17 cellular contexts compared by ENCODE assay signal in the genomic region with DNA sequence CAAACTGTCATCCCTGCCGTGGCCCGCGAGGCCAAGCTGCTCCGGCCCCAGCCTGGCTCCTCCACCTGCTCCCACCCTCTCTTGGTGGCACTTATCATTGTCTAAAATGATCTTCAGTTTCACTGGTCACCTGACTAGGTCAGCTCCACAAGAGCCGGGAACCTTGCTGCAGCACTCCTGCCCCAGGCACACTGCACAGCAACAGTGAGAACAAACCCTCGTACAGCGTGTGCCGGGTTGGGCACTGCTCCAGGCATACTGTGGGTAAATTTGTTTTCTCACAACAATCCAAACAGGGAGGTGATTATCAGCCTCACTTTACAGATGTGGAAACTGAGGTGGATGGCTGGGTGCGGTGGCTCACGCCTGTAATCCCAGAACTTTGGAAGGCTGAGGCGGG. TPM values are rescaled to one million over a fixed set of nuclear protein-coding genes. Genes with fewer than 3 reads are reported as not detected.
A peak's percentile ranks its signal among the peaks of the same experiment; 100 is the strongest.
DNase-seq lines count a peak whose midpoint lies in the region; ATAC-seq and TF ChIP-seq lines count a peak whose summit lies in the region.
"Had no signal": no experiment of that assay in that cellular context is flagged by ENCODE, and none has a peak within 500 bp of the region (broad histone marks: within the 10 kb centered on the region; RNA-seq: fewer than 3 reads in every experiment).

No MANE protein-coding gene starts in this region.

- no peak overlapping the region for H3K4me3 Mint-ChIP-seq in CD14-positive monocyte
- no peak overlapping the region for H3K4me3 Mint-ChIP-seq in memory B cell

- H3K4me1 Mint-ChIP-seq in CD14-positive monocyte, result peaks cover 60% of the 10 kb centered on the region
- peaks cover 41% of the 10 kb centered on the region for H3K4me1 Mint-ChIP-seq in memory B cell

- intact Hi-C loops in CD14-positive monocyte (cut with micrococcal nuclease) (no loop called here), PC-9 (cut with micrococcal nuclease; ENCODE audit: unreplicated experiment) (loop anchor here (5.0 kb wide), 1 partner anchor 34 kb away; a partner anchor contains a TSS)

- H3K9me3 Mint-ChIP-seq in CD14-positive monocyte (peaks cover 0 to 2% (median 0%) of the 10 kb centered on the region in 7 donors), memory B cell (no peaks in the 10 kb centered on the region)

- H3K27me3 ChIP-seq in SK-N-SH (ENCODE audit: insufficient read depth), result no peaks in the 10 kb centered on the region
- H3K27me3 ChIP-seq in PC-9 (ENCODE audit: insufficient read depth, low read depth), result no peaks in the 10 kb centered on the region
- H3K27me3 ChIP-seq: ascending aorta, MG63, Peyer's patch, upper lobe of left lung had no signal

- no peaks in the 10 kb centered on the region for H4K20me1 ChIP-seq in SK-N-SH (ENCODE audit: insufficient read depth)
- peaks cover 10% of the 10 kb centered on the region for H4K20me1 ChIP-seq in PC-9 (ENCODE audit: insufficient read depth)

- H3K27me3 Mint-ChIP-seq in CD14-positive monocyte (ENCODE audit: low read depth in 3 of 3) (no peaks in the 10 kb centered on the region), memory B cell (no peaks in the 10 kb centered on the region)

- H3K36me3 Mint-ChIP-seq in CD14-positive monocyte (peaks cover 79 to 99% of the 10 kb centered on the region in 2 donors), memory B cell (peaks cover 38% of the 10 kb centered on the region)

- H3K4me3 ChIP-seq in SK-N-SH (ENCODE audit: low read depth in 2 of 2, low read length in 1 of 2), result no peak overlapping the region
- H3K4me3 ChIP-seq in PC-9, result no peak overlapping the region
- H3K4me3 ChIP-seq: ascending aorta, MG63, Peyer's patch, upper lobe of left lung had no signal

- H3K79me2 ChIP-seq in SK-N-SH (ENCODE audit: insufficient read depth), result peaks cover 49% of the 10 kb centered on the region
- H3K79me2 ChIP-seq in PC-9 (ENCODE audit: low read depth), result peaks cover 82% of the 10 kb centered on the region

- peak overlapping the region; percentile 86 to 99 (median 95) for H3K27ac Mint-ChIP-seq in CD14-positive monocyte
- peak overlapping the region; percentile 35 for H3K27ac Mint-ChIP-seq in memory B cell

- TF ChIP-seq RAD21 in SK-N-SH (IDR thresholded peaks at IDR 0.05; ENCODE audit: low read length), result no peak

- H3K4me1 ChIP-seq in SK-N-SH (ENCODE audit: control insufficient read depth in 1 of 2, insufficient read depth in 2 of 2, low read depth in 1 of 2, low read length in 1 of 2), result peaks cover 0 to 17% of the 10 kb centered on the region in 2 experiments; a peak in 2 of 4 replicates
- H3K4me1 ChIP-seq in PC-9 (replicated peaks; ENCODE audit: insufficient read depth), result peaks cover 48% of the 10 kb centered on the region
- H3K4me1 ChIP-seq: ascending aorta had no signal

- CTCF ChIA-PET in SK-N-SH (lab: Yijun Ruan, JAX) (interaction anchor here (1.7 kb wide), 2 partner anchors 24 to 76 kb away, joined by 4 to 5 read pairs; no protein-coding TSS in a partner anchor), PC-9 (lab: Charles Lee) (interaction anchor here (0.6 kb wide), 1 partner anchor 9 kb away, joined by 3 read pairs; a partner anchor contains a TSS)

- TF ChIP-seq CTCF in SK-N-SH (IDR thresholded peaks at IDR 0.05), result no peak
- no peak for TF ChIP-seq CTCF in CD14-positive monocyte (IDR thresholded peaks at IDR 0.05)
- no peak for TF ChIP-seq CTCF in PC-9 (conservative IDR thresholded peaks at IDR 0.05)

- H3F3A ChIP-seq in SK-N-SH (replicated peaks; ENCODE audit: insufficient read depth), result peaks cover 5% of the 10 kb centered on the region
- peaks cover 43% of the 10 kb centered on the region for H3F3A ChIP-seq in PC-9 (ENCODE audit: insufficient read depth, low read depth)

- H3K36me3 ChIP-seq in SK-N-SH (replicated peaks in 1 of 2; ENCODE audit: control insufficient read depth in 1 of 2, insufficient read depth in 2 of 2, low read length in 1 of 2) (peaks cover 24 to 36% of the 10 kb centered on the region in 2 experiments), PC-9 (ENCODE audit: low read depth) (peaks cover 41% of the 10 kb centered on the region)

- H3K9me3 ChIP-seq in SK-N-SH, result no peaks in the 10 kb centered on the region
- H3K9me3 ChIP-seq in PC-9 (ENCODE audit: insufficient read depth, low read depth), result no peaks in the 10 kb centered on the region
- H3K9me3 ChIP-seq: ascending aorta, MG63, Peyer's patch, upper lobe of left lung had no signal

- ATAC-seq in SK-N-SH treated with all-trans-retinoic acid at 6 μM for 48 hours (no peak), memory B cell (ENCODE audit: low read depth) (no peak), GM21360 (IDR thresholded peaks at IDR 0.05; ENCODE audit: unreplicated experiment) (no peak)

- H3K9me2 ChIP-seq in SK-N-SH, result no peaks in the 10 kb centered on the region
- H3K9me2 ChIP-seq in PC-9 (ENCODE audit: insufficient read depth), result no peaks in the 10 kb centered on the region

- TF ChIP-seq EP300 in SK-N-SH (IDR thresholded peaks at IDR 0.05; ENCODE audit: borderline replicate concordance in 1 of 2, low read depth in 1 of 2, low read length in 1 of 2), result no peak

- no TSS peak for BruUV-seq in PC-9 (replicated peaks; lab: Mats Ljungman, UMichigan)

- peak overlapping the region in 1 of 2 experiments; percentile 70; a peak in 2 of 4 replicates for H3K27ac ChIP-seq in SK-N-SH (ENCODE audit: low read depth in 2 of 2, low read length in 1 of 2)
- H3K27ac ChIP-seq in PC-9, result peak overlapping the region; percentile 93
- H3K27ac ChIP-seq: ascending aorta had no signal

- H2AFZ ChIP-seq in SK-N-SH (ENCODE audit: low read depth) (no peak overlapping the region), PC-9 (no peak overlapping the region)

- 93% methylated on average over 11 of the region's 11 CpGs for WGBS in SK-N-SH (ENCODE audit: low lambda C conversion rate)

- DNase-seq in SK-N-SH, result no peak
- DNase-seq in CD14-positive monocyte (ENCODE audit: low spot score), result no peak
- DNase-seq in PC-9, result no peak
- DNase-seq in memory B cell (ENCODE audit: low spot score in 2 of 2), result no peak
- DNase-seq in nucleus accumbens (lab: John Stamatoyannopoulos, UW), result no peak
- DNase-seq in stimulated activated naive CD4-positive, alpha-beta T cell (lab: John Stamatoyannopoulos, UW), result no peak
- DNase-seq: activated T-cell treated with anti-CD3 and anti-CD28 coated beads, Interleukin-2, amount 50 U/mL, for 1 hour; cortex of kidney; GOT3; MG63; NCI-H187 treated with DMSO at 0.1 percent for 48 hours; occipital lobe; Peyer's patch; upper lobe of left lung had no signal

- POLR2A ChIA-PET in SK-N-SH (lab: Yijun Ruan, JAX), result no interaction called here
- POLR2A ChIA-PET in PC-9 (lab: Charles Lee; ENCODE audit: unreplicated experiment), result no interaction called here

- H3K4me2 ChIP-seq in SK-N-SH (peak overlapping the region; percentile 57; the same call in 1 of the 2 replicates), PC-9 (peak overlapping the region; percentile 75)

- no peak overlapping the region for H3K9ac ChIP-seq in SK-N-SH

TF ChIP-seq in SK-N-SH, 30 proteins besides CTCF, POLR2A, EP300 and RAD21 (continues in another document):
- TF ChIP-seq, protein P1, sequence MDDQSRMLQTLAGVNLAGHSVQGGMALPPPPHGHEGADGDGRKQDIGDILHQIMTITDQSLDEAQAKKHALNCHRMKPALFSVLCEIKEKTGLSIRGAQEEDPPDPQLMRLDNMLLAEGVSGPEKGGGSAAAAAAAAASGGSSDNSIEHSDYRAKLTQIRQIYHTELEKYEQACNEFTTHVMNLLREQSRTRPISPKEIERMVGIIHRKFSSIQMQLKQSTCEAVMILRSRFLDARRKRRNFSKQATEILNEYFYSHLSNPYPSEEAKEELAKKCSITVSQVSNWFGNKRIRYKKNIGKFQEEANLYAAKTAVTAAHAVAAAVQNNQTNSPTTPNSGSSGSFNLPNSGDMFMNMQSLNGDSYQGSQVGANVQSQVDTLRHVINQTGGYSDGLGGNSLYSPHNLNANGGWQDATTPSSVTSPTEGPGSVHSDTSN (IDR thresholded peaks at IDR 0.05), result no peak
- TF ChIP-seq FOXM1 (IDR thresholded peaks at IDR 0.05; ENCODE audit: low read depth) (no peak), TCF12 (IDR thresholded peaks at IDR 0.05) (no peak)

TF ChIP-seq in SK-N-SH treated with all-trans-retinoic acid at 6 μM for 48 hours, 23 proteins besides CTCF, POLR2A, EP300 and RAD21:
- no peak for TF ChIP-seq ZNF8 (CRISPR knock-in tag; IDR thresholded peaks at IDR 0.05)
- no peak for TF ChIP-seq CSDC2 (CRISPR knock-in tag; IDR thresholded peaks at IDR 0.05)
TF ChIP-seq in SK-N-SH treated with all-trans-retinoic acid at 6 μM for 48 hours: peak in this region for 0.

RNA-seq across cellular contexts. Expression of a gene that starts 8.9 kb away (rescaled TPM):
- polyA plus RNA-seq in SK-N-SH (2012; rRNA removed), result 30.2 and 31.1 TPM in 2 replicates
- polyA plus RNA-seq in SK-N-SH (2012; cell fraction: cytosol; rRNA removed), result 15.7 and 23.9 TPM in 2 replicates
- polyA plus RNA-seq in SK-N-SH (2012; cell fraction: nucleus; rRNA removed), result 29.2 and 30.8 TPM in 2 replicates
- 100 to 1,000 TPM; 125 to 133 TPM for polyA plus RNA-seq in CD14-positive monocyte
- total RNA-seq in PC-9 (2021), result 45.6 and 49.6 TPM in 2 replicates

RNA-seq across cellular contexts. Expression of a gene that starts 11.5 kb away (rescaled TPM):
- polyA plus RNA-seq in SK-N-SH (2012; rRNA removed) (3.5 and 4.0 TPM in 2 replicates), CD14-positive monocyte (1 to 10 TPM in 1 of 2 donors, under 1 TPM in 1; 0.96 to 1.3 TPM)
- 1.7 and 2.6 TPM in 2 replicates for polyA plus RNA-seq in SK-N-SH (2012; cell fraction: cytosol; rRNA removed)
- 3.4 and 4.3 TPM in 2 replicates for polyA plus RNA-seq in SK-N-SH (2012; cell fraction: nucleus; rRNA removed)
- 13.4 and 13.9 TPM in 2 replicates for total RNA-seq in PC-9 (2021)

RNA-seq across cellular contexts. Expression of a gene that starts 33.8 kb away (rescaled TPM):
- polyA plus RNA-seq in SK-N-SH (2012; rRNA removed) (42.1 and 47.2 TPM in 2 replicates), CD14-positive monocyte (10 to 100 TPM; 12.3 to 14.9 TPM)
- polyA plus RNA-seq in SK-N-SH (2012; cell fraction: cytosol; rRNA removed), result 26.1 and 35.6 TPM in 2 replicates
- 27.6 and 44.6 TPM in 2 replicates for polyA plus RNA-seq in SK-N-SH (2012; cell fraction: nucleus; rRNA removed)
- total RNA-seq in PC-9 (2021), result 37.4 and 44.6 TPM in 2 replicates

RNA-seq across cellular contexts. Expression of a gene that starts 46.3 kb away (rescaled TPM):
- polyA plus RNA-seq in SK-N-SH (2012; rRNA removed) (89.6 and 94.5 TPM in 2 replicates), CD14-positive monocyte (1 to 10 TPM; 2.3 to 3.4 TPM)
- polyA plus RNA-seq in SK-N-SH (2012; cell fraction: cytosol; rRNA removed), result 38.5 and 54.1 TPM in 2 replicates
- 101 and 184 TPM in 2 replicates for polyA plus RNA-seq in SK-N-SH (2012; cell fraction: nucleus; rRNA removed)
- 57.4 and 79.1 TPM in 2 replicates for total RNA-seq in PC-9 (2021)
